ENCODE assay signal across 8 cellular contexts in genomic region chr7:35036361-35037171, GRCh38. TPM values are rescaled to one million over a fixed set of nuclear protein-coding genes. Genes with fewer than 3 reads are reported as not detected.
DNase-seq lines count a peak whose midpoint lies in the region; ATAC-seq and TF ChIP-seq lines count a peak whose summit lies in the region.

No MANE protein-coding gene starts in this region.

- H3K27me3 Mint-ChIP-seq in activated naive CD8-positive, alpha-beta T cell treated with anti-CD3 and anti-CD28 coated beads for 36 hours, result no peaks in the 10 kb centered on the region
- H3K27me3 Mint-ChIP-seq in osteocyte (ENCODE audit: unreplicated experiment), result no peaks in the 10 kb centered on the region

- peak overlapping the region; percentile 75 for H3K27ac ChIP-seq in vagina

- no peaks in the 10 kb centered on the region for H3K9me3 Mint-ChIP-seq in activated naive CD8-positive, alpha-beta T cell treated with anti-CD3 and anti-CD28 coated beads for 36 hours
- no peaks in the 10 kb centered on the region for H3K9me3 Mint-ChIP-seq in osteocyte (ENCODE audit: unreplicated experiment)

- intact Hi-C loops in Right ventricle myocardium inferior (cut with DNase I) (loop anchor here (5.0 to 10.0 kb wide), 4 partner anchors 214 to 422 kb away; no protein-coding TSS in a partner anchor), vagina (cut with DNase I) (no loop called here)

- H3K4me3 ChIP-seq in vagina, result peak overlapping the region; percentile 51 to 74

- peak overlapping the region; percentile 85 for H3K27ac Mint-ChIP-seq in activated naive CD8-positive, alpha-beta T cell treated with anti-CD3 and anti-CD28 coated beads for 36 hours
- peak overlapping the region; percentile 94 for H3K27ac Mint-ChIP-seq in osteocyte (ENCODE audit: unreplicated experiment)

- no peaks in the 10 kb centered on the region for H3K36me3 Mint-ChIP-seq in activated naive CD8-positive, alpha-beta T cell treated with anti-CD3 and anti-CD28 coated beads for 36 hours
- H3K36me3 Mint-ChIP-seq in osteocyte (ENCODE audit: unreplicated experiment), result no peaks in the 10 kb centered on the region

- H3K4me1 ChIP-seq in vagina, result peaks cover 25% of the 10 kb centered on the region

- DNase-seq in AG20443 (ENCODE audit: low spot score), result peak; percentile 69
- DNase-seq in HS-5 (ENCODE audit: low read depth), result peak; percentile 25
- DNase-seq in SHP77 treated with DMSO at 0.1 percent for 48 hours (lab: John Stamatoyannopoulos, UW), result peak; percentile 52
- DNase-seq in activated naive CD8-positive, alpha-beta T cell treated with anti-CD3 and anti-CD28 coated beads for 36 hours, result peak; percentile 31
- DNase-seq in Right ventricle myocardium inferior (ENCODE audit: missing footprints), result peak; percentile 86
- DNase-seq in osteocyte (ENCODE audit: extremely low spot score, unreplicated experiment), result no peak
- DNase-seq in vagina (ENCODE audit: extremely low spot score in 2 of 2), result no peak

- TF ChIP-seq CTCF in osteocyte (IDR thresholded peaks at IDR 0.05) (no peak), vagina (IDR thresholded peaks at IDR 0.05) (no peak)

- H3K36me3 ChIP-seq in vagina, result no peaks in the 10 kb centered on the region

- H3K9me3 ChIP-seq in vagina, result no peaks in the 10 kb centered on the region

- no peak for TF ChIP-seq POLR2A in vagina (IDR thresholded peaks at IDR 0.05)

- H3K4me3 Mint-ChIP-seq in activated naive CD8-positive, alpha-beta T cell treated with anti-CD3 and anti-CD28 coated beads for 36 hours, result peak overlapping the region; percentile 97
- peak overlapping the region; percentile 98 for H3K4me3 Mint-ChIP-seq in osteocyte (ENCODE audit: unreplicated experiment)

- H3K27me3 ChIP-seq in vagina, result no peaks in the 10 kb centered on the region

- peaks cover 20% of the 10 kb centered on the region for H3K4me1 Mint-ChIP-seq in activated naive CD8-positive, alpha-beta T cell treated with anti-CD3 and anti-CD28 coated beads for 36 hours
- H3K4me1 Mint-ChIP-seq in osteocyte (ENCODE audit: unreplicated experiment), result peaks cover 36% of the 10 kb centered on the region

- ATAC-seq in GM19043 (IDR thresholded peaks at IDR 0.05; ENCODE audit: low read depth, unreplicated experiment) (peak; percentile 14), Right ventricle myocardium inferior (no peak)

RNA-seq across cellular contexts. Expression of gene DPY19L1, which starts 0.7 kb away (rescaled TPM):
- 1 to 10 TPM; 5.3 to 6.3 TPM for total RNA-seq in activated naive CD8-positive, alpha-beta T cell treated with anti-CD3 and anti-CD28 coated beads for 36 hours
- total RNA-seq in Right ventricle myocardium inferior (24.5 TPM), osteocyte (37.2 and 39.3 TPM in 2 replicates), vagina (11.3 TPM)

Comparison
In these comparisons a context has a peak if more than half of its experiments do, and no peak if none do; other contexts are left out.
1. DNase-seq: peak in AG20443 (single experiment), HS-5 (single experiment), SHP77 treated with DMSO at 0.1 percent for 48 hours (single experiment), activated naive CD8-positive, alpha-beta T cell treated with anti-CD3 and anti-CD28 coated beads for 36 hours (single experiment) and Right ventricle myocardium inferior (single experiment); none in osteocyte (single experiment) and vagina (0 of 2).